In the genomic region with DNA sequence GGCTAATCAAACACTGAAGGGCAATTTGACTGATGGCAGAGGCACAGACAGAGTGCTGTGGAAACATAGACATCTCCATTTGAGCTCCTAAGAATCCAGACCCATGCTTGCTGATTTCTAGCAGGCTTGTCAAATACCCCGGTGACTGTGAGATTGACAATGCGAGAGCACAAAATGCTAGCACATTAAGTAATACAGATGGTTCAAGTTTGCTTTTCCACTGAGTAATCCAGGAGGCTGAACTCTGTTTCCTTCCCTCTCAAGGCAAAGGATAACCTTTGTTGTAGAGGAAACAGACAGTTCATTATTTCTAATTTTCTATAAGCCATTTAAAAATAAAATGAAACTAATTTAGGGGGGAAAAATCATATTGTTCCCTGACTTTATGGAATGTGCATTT, we compare ENCODE assay signal across 15 cellular contexts.
DNase-seq lines count a peak whose midpoint lies in the region; ATAC-seq, FAIRE-seq and TF ChIP-seq lines count a peak whose summit lies in the region.
"Had no signal": no experiment of that assay in that cellular context is flagged by ENCODE, and none has a peak within 500 bp of the region (broad histone marks: within the 10 kb centered on the region; RNA-seq: fewer than 3 reads in every experiment).

No MANE protein-coding gene starts in this region.

- peak overlapping the region; percentile 71 for H3K27ac ChIP-seq in HepG2 (ENCODE audit: extremely low read length, insufficient read depth, low read length)
- H3K27ac ChIP-seq in right lobe of liver = no peak overlapping the region
- H3K27ac ChIP-seq in PC-9 = peak overlapping the region; percentile 97
- H3K27ac ChIP-seq: 22Rv1, BLaER1 had no signal

- peak; percentile 9; the same call in 1 of the 3 replicates for ATAC-seq in HepG2
- ATAC-seq in right lobe of liver = no peak

- in situ Hi-C loops in HepG2 (cut with HindIII; ENCODE audit: extremely low pct_ligation_motif_present, low pct_unique_long_range_greater_than_20kb) = no loop called here

- H3K36me3 ChIP-seq in HepG2 (replicated peaks in 1 of 2; ENCODE audit: control insufficient read depth in 1 of 2, insufficient read depth in 2 of 2, low read length in 2 of 2) (no peaks in the 10 kb centered on the region), right lobe of liver (no peaks in the 10 kb centered on the region), PC-9 (ENCODE audit: low read depth) (no peaks in the 10 kb centered on the region)
- H3K36me3 ChIP-seq: BLaER1 had no signal

- H3K4me1 ChIP-seq in HepG2 (ENCODE audit: insufficient read depth, low read length) (peaks cover 89% of the 10 kb centered on the region), right lobe of liver (no peaks in the 10 kb centered on the region), PC-9 (replicated peaks; ENCODE audit: insufficient read depth) (peaks cover 89% of the 10 kb centered on the region)

- H3K4me3 ChIP-seq in HepG2 (replicated peaks in 1 of 3; ENCODE audit: insufficient read depth in 1 of 3, low read depth in 2 of 3, low read length in 3 of 3) (no peak overlapping the region; a peak in 1 of 6 replicates), right lobe of liver (no peak overlapping the region), PC-9 (no peak overlapping the region)
- H3K4me3 ChIP-seq: BLaER1, GM23338 had no signal

- POLR2A ChIA-PET in HepG2 (lab: Yijun Ruan, JAX) = interaction anchor here (1.6 kb wide), 1 partner anchor 30 kb away, joined by 9 read pairs; no protein-coding TSS in a partner anchor
- POLR2A ChIA-PET in PC-9 (lab: Charles Lee; ENCODE audit: unreplicated experiment) = no interaction called here

- no peak for TF ChIP-seq RAD21 in HepG2 (CRISPR knock-in tag; IDR thresholded peaks at IDR 0.05)

- FAIRE-seq in HepG2 (lab: Jason Lieb, UNC) = peak; percentile 43
- FAIRE-seq: GM12892, GM18507 had no signal

- no peak for TF ChIP-seq POLR2A in HepG2 (IDR thresholded peaks at IDR 0.05; ENCODE audit: insufficient read depth in 1 of 2, low read depth in 2 of 2, low read length in 2 of 2)
- TF ChIP-seq POLR2A in right lobe of liver (IDR thresholded peaks at IDR 0.05) = no peak

- peak in 1 of 2 experiments; percentile 50; a peak in 2 of 4 replicates for TF ChIP-seq EP300 in HepG2 (IDR thresholded peaks at IDR 0.05; ENCODE audit: low read depth in 2 of 2, low read length in 2 of 2)
- no peak; the same call in 1 of the 2 replicates for TF ChIP-seq EP300 in HepG2 (CRISPR knock-in tag; IDR thresholded peaks at IDR 0.05; ENCODE audit: borderline replicate concordance)

- CTCF ChIA-PET in HepG2 (lab: Yijun Ruan, JAX; ENCODE audit: low intra/inter-chr PET ratio, low total read pairs) = no interaction called here
- CTCF ChIA-PET in PC-9 (lab: Charles Lee) = no interaction called here

- peak; percentile 76 for DNase-seq in HepG2 (ENCODE audit: low spot score)
- DNase-seq in right lobe of liver = no peak
- no peak for DNase-seq in PC-9
- peak; percentile 27 for DNase-seq in kidney tubule cell (ENCODE audit: low spot score)
- DNase-seq in hypothalamus (lab: John Stamatoyannopoulos, UW) = no peak
- DNase-seq in NCI-H345 treated with DMSO at 0.1 percent for 48 hours (lab: John Stamatoyannopoulos, UW; ENCODE audit: unreplicated experiment) = no peak
- DNase-seq in NK-92 treated with Interleukin-12 subunit alpha and Interleukin-12 subunit beta, amount 100 ng/mL, for 24 hours (lab: John Stamatoyannopoulos, UW) = no peak
- DNase-seq: CD4-positive, CD25-positive, alpha-beta regulatory T cell; CD8-positive, alpha-beta memory T cell; GDM1 had no signal

- H3K9me3 ChIP-seq in HepG2 (ENCODE audit: low read length) = peaks cover 4% of the 10 kb centered on the region; the same call in 1 of the 2 replicates
- H3K9me3 ChIP-seq in right lobe of liver = no peaks in the 10 kb centered on the region
- H3K9me3 ChIP-seq in PC-9 (ENCODE audit: insufficient read depth, low read depth) = no peaks in the 10 kb centered on the region

- BruUV-seq in HepG2 (replicated peaks; lab: Mats Ljungman, UMichigan) (no TSS peak), PC-9 (replicated peaks; lab: Mats Ljungman, UMichigan) (TSS peak; percentile 82)

- WGBS in HepG2 (ENCODE audit: low lambda C conversion rate) = 4% methylated on average over 2 of the region's 2 CpGs
- 36% methylated on average over 2 of the region's 2 CpGs for WGBS in right lobe of liver (ENCODE audit: insufficient coverage, low coverage, low lambda C conversion rate, missing lambda C conversion rate)

- H3K4me2 ChIP-seq in HepG2 (ENCODE audit: low read depth, low read length) (peak overlapping the region; percentile 69), PC-9 (peak overlapping the region; percentile 57)
- H3K4me2 ChIP-seq: BLaER1, GM23338 had no signal

- no peak overlapping the region for H2AFZ ChIP-seq in HepG2 (ENCODE audit: low read length)
- H2AFZ ChIP-seq in PC-9 = no peak overlapping the region
- H2AFZ ChIP-seq: GM23338 had no signal

- TF ChIP-seq CTCF in HepG2 (CRISPR knock-in tag; IDR thresholded peaks at IDR 0.05) (no peak), right lobe of liver (IDR thresholded peaks at IDR 0.05) (no peak), PC-9 (conservative IDR thresholded peaks at IDR 0.05) (no peak)

- H3K27me3 ChIP-seq in HepG2 (ENCODE audit: control insufficient read depth in 1 of 2, insufficient read depth in 2 of 2, low read length in 2 of 2) = no peaks in the 10 kb centered on the region
- H3K27me3 ChIP-seq in right lobe of liver = no peaks in the 10 kb centered on the region
- H3K27me3 ChIP-seq in PC-9 (ENCODE audit: insufficient read depth, low read depth) = no peaks in the 10 kb centered on the region
- H3K27me3 ChIP-seq: BLaER1 had no signal

- H3K79me2 ChIP-seq in HepG2 (ENCODE audit: insufficient read depth, low read length) (peaks cover 3% of the 10 kb centered on the region), PC-9 (ENCODE audit: low read depth) (peaks cover 71% of the 10 kb centered on the region)

- peak overlapping the region; percentile 24; the same call in 1 of the 2 replicates for H3K9ac ChIP-seq in HepG2 (ENCODE audit: insufficient read depth, low read depth, low read length)
- H3K9ac ChIP-seq: BLaER1 had no signal

- intact Hi-C loops in HepG2 (cut with micrococcal nuclease; ENCODE audit: unreplicated experiment) = no loop called here
- intact Hi-C loops in right lobe of liver (cut with DNase I) = no loop called here
- intact Hi-C loops in PC-9 (cut with micrococcal nuclease; ENCODE audit: unreplicated experiment) = loop anchor here (1.0 to 2.0 kb wide), 2 partner anchors 29 to 47 kb away; no protein-coding TSS in a partner anchor

- H3F3A ChIP-seq in PC-9 (ENCODE audit: insufficient read depth, low read depth) = peaks cover 59% of the 10 kb centered on the region

- H4K20me1 ChIP-seq in HepG2 (ENCODE audit: insufficient read depth, low read length) (no peaks in the 10 kb centered on the region), PC-9 (ENCODE audit: insufficient read depth) (no peaks in the 10 kb centered on the region)

- H3K9me2 ChIP-seq in PC-9 (ENCODE audit: insufficient read depth) = no peaks in the 10 kb centered on the region

TF ChIP-seq in HepG2, 621 proteins besides CTCF, POLR2A, EP300 and RAD21 (continues in another document):
- no peak for TF ChIP-seq SNAI1 (CRISPR knock-in tag; IDR thresholded peaks at IDR 0.05; ENCODE audit: borderline replicate concordance)
- no peak for TF ChIP-seq ZNF160 (CRISPR knock-in tag; IDR thresholded peaks at IDR 0.05)
- no peak for TF ChIP-seq ZNF749 (CRISPR knock-in tag; IDR thresholded peaks at IDR 0.05; ENCODE audit: borderline replicate concordance)
- TF ChIP-seq ZNF619 (CRISPR knock-in tag; IDR thresholded peaks at IDR 0.05) = no peak
- no peak for TF ChIP-seq HOXA7 (CRISPR knock-in tag; IDR thresholded peaks at IDR 0.05)
- TF ChIP-seq MEIS1 (CRISPR knock-in tag; IDR thresholded peaks at IDR 0.05; ENCODE audit: borderline replicate concordance) = no peak
- no peak for TF ChIP-seq RELA (CRISPR knock-in tag; IDR thresholded peaks at IDR 0.05)
- TF ChIP-seq TAF1 (CRISPR knock-in tag; IDR thresholded peaks at IDR 0.05) = no peak
- TF ChIP-seq HMGA1 (CRISPR knock-in tag; conservative IDR thresholded peaks at IDR 0.05) = no peak
- no peak for TF ChIP-seq ZNF264 (CRISPR knock-in tag; IDR thresholded peaks at IDR 0.05)
- TF ChIP-seq ZSCAN21 (CRISPR knock-in tag; IDR thresholded peaks at IDR 0.05; ENCODE audit: borderline replicate concordance) = no peak
- no peak for TF ChIP-seq AGO2 (optimal IDR thresholded peaks at IDR 0.05; ENCODE audit: low read depth, low read length)
- TF ChIP-seq MATR3 (CRISPR knock-in tag; IDR thresholded peaks at IDR 0.05) = no peak
- TF ChIP-seq SP2 (CRISPR knock-in tag; IDR thresholded peaks at IDR 0.05) = no peak
- no peak for TF ChIP-seq ZNF768 (CRISPR knock-in tag; IDR thresholded peaks at IDR 0.05)
- no peak for TF ChIP-seq ZNF333 (CRISPR knock-in tag; IDR thresholded peaks at IDR 0.05; ENCODE audit: borderline replicate concordance)
- TF ChIP-seq EEA1 (CRISPR knock-in tag; IDR thresholded peaks at IDR 0.05; ENCODE audit: borderline replicate concordance) = no peak
- TF ChIP-seq ZFAT (CRISPR knock-in tag; conservative IDR thresholded peaks at IDR 0.05) = no peak
- TF ChIP-seq ZFP90 (CRISPR knock-in tag; IDR thresholded peaks at IDR 0.05; ENCODE audit: borderline replicate concordance) = no peak
- no peak for TF ChIP-seq ZNF557 (CRISPR knock-in tag; IDR thresholded peaks at IDR 0.05)
- no peak for TF ChIP-seq RFX1 (IDR thresholded peaks at IDR 0.05)
- no peak for TF ChIP-seq MXD4 (CRISPR knock-in tag; IDR thresholded peaks at IDR 0.05)
- TF ChIP-seq ZIK1 (CRISPR knock-in tag; IDR thresholded peaks at IDR 0.05; ENCODE audit: borderline replicate concordance, low read depth) = no peak
- no peak for TF ChIP-seq SRSF1 (optimal IDR thresholded peaks at IDR 0.05; ENCODE audit: low read depth, low read length)
- no peak for TF ChIP-seq ZNF44 (CRISPR knock-in tag; IDR thresholded peaks at IDR 0.05)
- TF ChIP-seq, protein P1, sequence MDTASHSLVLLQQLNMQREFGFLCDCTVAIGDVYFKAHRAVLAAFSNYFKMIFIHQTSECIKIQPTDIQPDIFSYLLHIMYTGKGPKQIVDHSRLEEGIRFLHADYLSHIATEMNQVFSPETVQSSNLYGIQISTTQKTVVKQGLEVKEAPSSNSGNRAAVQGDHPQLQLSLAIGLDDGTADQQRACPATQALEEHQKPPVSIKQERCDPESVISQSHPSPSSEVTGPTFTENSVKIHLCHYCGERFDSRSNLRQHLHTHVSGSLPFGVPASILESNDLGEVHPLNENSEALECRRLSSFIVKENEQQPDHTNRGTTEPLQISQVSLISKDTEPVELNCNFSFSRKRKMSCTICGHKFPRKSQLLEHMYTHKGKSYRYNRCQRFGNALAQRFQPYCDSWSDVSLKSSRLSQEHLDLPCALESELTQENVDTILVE (CRISPR knock-in tag; IDR thresholded peaks at IDR 0.05) = no peak

Comparison
In these comparisons a context has a peak if more than half of its experiments do, and no peak if none do; other contexts are left out.
1. DNase-seq: peak in HepG2 (single experiment) and kidney tubule cell (single experiment); none in right lobe of liver (0 of 3), PC-9 (0 of 2), hypothalamus (0 of 51), NCI-H345 treated with DMSO at 0.1 percent for 48 hours (single experiment) and NK-92 treated with Interleukin-12 subunit alpha and Interleukin-12 subunit beta, amount 100 ng/mL, for 24 hours (single experiment).
2. H3K27ac ChIP-seq: peak in HepG2 (single experiment) and PC-9 (single experiment); none in right lobe of liver (0 of 3).